ENCODE assay signal across 22 cellular contexts in genomic region chr14:51901475-51902024, GRCh38. TPM values are rescaled to one million over a fixed set of nuclear protein-coding genes. Genes with fewer than 3 reads are reported as not detected.
A peak's percentile ranks its signal among the peaks of the same experiment; 100 is the strongest.
DNase-seq lines count a peak whose midpoint lies in the region; ATAC-seq and TF ChIP-seq lines count a peak whose summit lies in the region.
"Had no signal": no experiment of that assay in that cellular context is flagged by ENCODE, and none has a peak within 500 bp of the region (broad histone marks: within the 10 kb centered on the region; RNA-seq: fewer than 3 reads in every experiment).

No MANE protein-coding gene starts in this region.

- no peak overlapping the region for H3K4me3 ChIP-seq in gastroesophageal sphincter
- H3K4me3 ChIP-seq: ascending aorta, stomach, thyroid gland had no signal

- no peak for TF ChIP-seq CTCF in gastroesophageal sphincter (IDR thresholded peaks at IDR 0.05)

- WGBS in gastroesophageal sphincter (ENCODE audit: low coverage in 1 of 2), 2 donors, result 100% methylated on average over 1 of the region's 5 CpGs; no CpG with 5 or more reads in 1 of the 2 donors

- H3K4me1 ChIP-seq in gastroesophageal sphincter, result peaks cover 0 to 5% (median 0%) of the 10 kb centered on the region in 3 donors
- H3K4me1 ChIP-seq: ascending aorta, thyroid gland had no signal

- no peak for TF ChIP-seq POLR2A in gastroesophageal sphincter (IDR thresholded peaks at IDR 0.05)

- peaks cover 78% of the 10 kb centered on the region for H3K36me3 Mint-ChIP-seq in activated CD4-positive, alpha-beta T cell treated with anti-CD3 and anti-CD28 coated beads, Interleukin-2, amount 10 ng/mL, durations not matched to agents 24 days and 14 days (ENCODE audit: low read depth)
- H3K36me3 Mint-ChIP-seq in central memory CD8-positive, alpha-beta T cell (ENCODE audit: insufficient read depth), result peaks cover 47% of the 10 kb centered on the region
- peaks cover 43 to 53% of the 10 kb centered on the region in 2 donors for H3K36me3 Mint-ChIP-seq in stimulated activated naive B cell treated with anti-CD40 and anti-IgM and Interleukin-4, amounts not matched to agents 10 μg/mL and 1 μg/mL and 100 μg/mL, for 72 hours

- intact Hi-C loops in activated CD4-positive, alpha-beta T cell treated with anti-CD3 and anti-CD28 coated beads, Interleukin-2, amount 10 ng/mL, durations not matched to agents 24 days and 14 days (cut with micrococcal nuclease), result loop anchor here (2.0 kb wide), 1 partner anchor 17 kb away; no protein-coding TSS in a partner anchor

- H3K9me3 Mint-ChIP-seq in activated CD4-positive, alpha-beta T cell treated with anti-CD3 and anti-CD28 coated beads, Interleukin-2, amount 10 ng/mL, durations not matched to agents 24 days and 14 days, result peaks cover 15% of the 10 kb centered on the region
- no peaks in the 10 kb centered on the region for H3K9me3 Mint-ChIP-seq in central memory CD8-positive, alpha-beta T cell
- peaks cover 0 to 13% of the 10 kb centered on the region in 2 donors for H3K9me3 Mint-ChIP-seq in stimulated activated naive B cell treated with anti-CD40 and anti-IgM and Interleukin-4, amounts not matched to agents 10 μg/mL and 1 μg/mL and 100 μg/mL, for 72 hours

- ATAC-seq in central memory CD8-positive, alpha-beta T cell (replicated peaks; ENCODE audit: extremely low read depth, poor library complexity, severe bottlenecking), result peak; percentile 74
- ATAC-seq in stimulated activated naive B cell treated with anti-CD40 and anti-IgM and Interleukin-4, amounts not matched to agents 10 μg/mL and 1 μg/mL and 100 μg/mL, for 72 hours (replicated peaks), result no peak
- ATAC-seq in gastroesophageal sphincter, result no peak
- ATAC-seq: HepG2 had no signal

- no peaks in the 10 kb centered on the region for H3K27me3 ChIP-seq in gastroesophageal sphincter
- H3K27me3 ChIP-seq: ascending aorta, stomach, thyroid gland had no signal

- no peak for TF ChIP-seq EP300 in gastroesophageal sphincter (IDR thresholded peaks at IDR 0.05)

- no peak overlapping the region for H3K27ac ChIP-seq in gastroesophageal sphincter
- H3K27ac ChIP-seq: 22Rv1, ascending aorta, stomach, thyroid gland, WERI-Rb-1 had no signal

- H3K27me3 Mint-ChIP-seq in activated CD4-positive, alpha-beta T cell treated with anti-CD3 and anti-CD28 coated beads, Interleukin-2, amount 10 ng/mL, durations not matched to agents 24 days and 14 days, result no peaks in the 10 kb centered on the region
- H3K27me3 Mint-ChIP-seq in central memory CD8-positive, alpha-beta T cell, result no peaks in the 10 kb centered on the region
- no peaks in the 10 kb centered on the region for H3K27me3 Mint-ChIP-seq in stimulated activated naive B cell treated with anti-CD40 and anti-IgM and Interleukin-4, amounts not matched to agents 10 μg/mL and 1 μg/mL and 100 μg/mL, for 72 hours

- peaks cover 0 to 6% (median 0%) of the 10 kb centered on the region in 3 donors for H3K9me3 ChIP-seq in gastroesophageal sphincter
- H3K9me3 ChIP-seq: ascending aorta, thyroid gland had no signal

- peaks cover 31% of the 10 kb centered on the region for H3K4me1 Mint-ChIP-seq in activated CD4-positive, alpha-beta T cell treated with anti-CD3 and anti-CD28 coated beads, Interleukin-2, amount 10 ng/mL, durations not matched to agents 24 days and 14 days
- peaks cover 76% of the 10 kb centered on the region for H3K4me1 Mint-ChIP-seq in central memory CD8-positive, alpha-beta T cell
- H3K4me1 Mint-ChIP-seq in stimulated activated naive B cell treated with anti-CD40 and anti-IgM and Interleukin-4, amounts not matched to agents 10 μg/mL and 1 μg/mL and 100 μg/mL, for 72 hours, result peaks cover 19 to 39% of the 10 kb centered on the region in 2 donors

- no peak overlapping the region for H3K27ac Mint-ChIP-seq in activated CD4-positive, alpha-beta T cell treated with anti-CD3 and anti-CD28 coated beads, Interleukin-2, amount 10 ng/mL, durations not matched to agents 24 days and 14 days
- peak overlapping the region; percentile 73 for H3K27ac Mint-ChIP-seq in central memory CD8-positive, alpha-beta T cell (ENCODE audit: low read depth)
- H3K27ac Mint-ChIP-seq in stimulated activated naive B cell treated with anti-CD40 and anti-IgM and Interleukin-4, amounts not matched to agents 10 μg/mL and 1 μg/mL and 100 μg/mL, for 72 hours, result peak overlapping the region; percentile 86

- no peaks in the 10 kb centered on the region for H3K36me3 ChIP-seq in gastroesophageal sphincter
- H3K36me3 ChIP-seq: ascending aorta, stomach, thyroid gland, WERI-Rb-1 had no signal

- H3K4me3 Mint-ChIP-seq in activated CD4-positive, alpha-beta T cell treated with anti-CD3 and anti-CD28 coated beads, Interleukin-2, amount 10 ng/mL, durations not matched to agents 24 days and 14 days, result no peak overlapping the region
- peak overlapping the region; percentile 17 for H3K4me3 Mint-ChIP-seq in central memory CD8-positive, alpha-beta T cell
- no peak overlapping the region for H3K4me3 Mint-ChIP-seq in stimulated activated naive B cell treated with anti-CD40 and anti-IgM and Interleukin-4, amounts not matched to agents 10 μg/mL and 1 μg/mL and 100 μg/mL, for 72 hours
- H3K4me3 Mint-ChIP-seq: CD14-positive monocyte had no signal

- DNase-seq in activated CD4-positive, alpha-beta T cell treated with anti-CD3 and anti-CD28 coated beads, Interleukin-2, amount 10 ng/mL, durations not matched to agents 24 days and 14 days, result peak; percentile 53
- DNase-seq in activated CD4-positive, alpha-beta T cell treated with anti-CD3 and anti-CD28 coated beads for 48 hours, result no peak
- DNase-seq in stimulated activated CD4-positive, alpha-beta T cell treated with anti-CD3 and anti-CD28 coated beads, Interleukin-4, amount 100 ng/mL, for 1 hour, result peak; percentile 6
- no peak for DNase-seq in stimulated activated CD4-positive, alpha-beta T cell treated with anti-CD3 and anti-CD28 coated beads, Interleukin-4, amount 100 ng/mL, for 24 hours
- DNase-seq in central memory CD8-positive, alpha-beta T cell (ENCODE audit: low spot score in 2 of 2), result no peak
- DNase-seq in stimulated activated naive B cell treated with anti-CD40 and anti-IgM and Interleukin-4, amounts not matched to agents 10 μg/mL and 1 μg/mL and 100 μg/mL, for 72 hours, result no peak
- no peak for DNase-seq in COR-L47 (lab: John Stamatoyannopoulos, UW)
- DNase-seq: dermis blood vessel endothelial cell; DMS153; hypothalamus; SK-N-SH; stimulated activated CD4-positive, alpha-beta T cell treated with anti-CD3 and anti-CD28 coated beads, Interleukin-15, amount 100 ng/mL, for 24 hours; stomach; T1000; thyroid gland; WERI-Rb-1 had no signal

RNA-seq across cellular contexts. Expression of gene GNG2, which starts 41.1 kb away (rescaled TPM):
- total RNA-seq in activated CD4-positive, alpha-beta T cell treated with anti-CD3 and anti-CD28 coated beads, Interleukin-2, amount 10 ng/mL, durations not matched to agents 24 days and 14 days, result 104 and 105 TPM in 2 replicates
- 10 to 100 TPM; 15.7 to 21.2 (median 17.8) TPM for total RNA-seq in gastroesophageal sphincter
- total RNA-seq: HepG2, NCI-H460 had no signal

Comparison
In these comparisons a context has a peak if more than half of its experiments do, and no peak if none do; other contexts are left out.
1. DNase-seq: peak in activated CD4-positive, alpha-beta T cell treated with anti-CD3 and anti-CD28 coated beads, Interleukin-2, amount 10 ng/mL, durations not matched to agents 24 days and 14 days (single experiment) and stimulated activated CD4-positive, alpha-beta T cell treated with anti-CD3 and anti-CD28 coated beads, Interleukin-4, amount 100 ng/mL, for 1 hour (single experiment); none in activated CD4-positive, alpha-beta T cell treated with anti-CD3 and anti-CD28 coated beads for 48 hours (single experiment), stimulated activated CD4-positive, alpha-beta T cell treated with anti-CD3 and anti-CD28 coated beads, Interleukin-4, amount 100 ng/mL, for 24 hours (single experiment), central memory CD8-positive, alpha-beta T cell (0 of 2), stimulated activated naive B cell treated with anti-CD40 and anti-IgM and Interleukin-4, amounts not matched to agents 10 μg/mL and 1 μg/mL and 100 μg/mL, for 72 hours (single experiment) and COR-L47 (single experiment).